ENCODE assay signal across 29 cellular contexts in the genomic region with DNA sequence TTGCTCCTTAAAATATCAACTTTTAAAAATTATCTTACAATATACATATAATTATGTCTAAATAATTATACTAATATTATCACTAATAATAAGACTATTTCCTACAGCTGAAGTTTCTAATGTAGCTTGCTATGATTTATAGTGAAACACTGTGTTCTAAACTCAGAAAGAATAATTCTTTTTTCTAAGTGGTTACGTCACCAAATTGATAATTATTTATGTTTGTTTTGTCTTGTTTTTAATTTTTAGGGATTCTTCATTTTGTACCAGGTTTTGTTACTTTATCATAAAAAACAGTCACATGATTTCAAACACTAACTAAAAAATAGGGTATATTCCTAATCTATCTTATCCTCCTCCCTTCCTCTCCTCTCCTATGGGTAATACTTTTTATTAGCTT.
"Had no signal": no experiment of that assay in that cellular context is flagged by ENCODE, and none has a peak within 500 bp of the region (broad histone marks: within the 10 kb centered on the region; RNA-seq: fewer than 3 reads in every experiment).

No MANE protein-coding gene starts in this region.

- H3K4me3 ChIP-seq: ovary, psoas muscle, skin epidermis, smooth muscle cell, spleen, suprapubic skin, testis, tibial artery, transverse colon, upper lobe of right lung, uterus had no signal

- H3K4me1 ChIP-seq: parathyroid adenoma, psoas muscle, spleen, suprapubic skin, testis, tibial artery, transverse colon, upper lobe of right lung, uterus had no signal

- ATAC-seq: naive thymus-derived CD8-positive, alpha-beta T cell; natural killer cell treated with Interleukin-12 subunit alpha and Interleukin-12 subunit beta and Interleukin-15 and Interleukin-18, amount 100 ng/mL, for 72 hours; psoas muscle; right cardiac atrium; sciatic nerve; stimulated activated memory B cell treated with anti-CD40 and anti-IgM and Interleukin-4, amounts not matched to agents 10 μg/mL and 1 μg/mL and 100 μg/mL, for 72 hours; stimulated activated naive CD8-positive, alpha-beta T cell treated with anti-CD3 and anti-CD28 coated beads, Interleukin-15, amount 100 ng/mL, for 72 hours; stimulated activated naive CD8-positive, alpha-beta T cell treated with anti-CD3 and anti-CD28 coated beads, Interleukin-15, Interleukin-2, amounts not matched to agents 100 U/mL and 50 U/mL, for 24 hours; upper lobe of right lung had no signal

- H3K9me3 ChIP-seq: ovary, psoas muscle, suprapubic skin, testis, upper lobe of right lung, uterus had no signal

- DNase-seq: naive thymus-derived CD8-positive, alpha-beta T cell; nephron progenitor cell; occipital lobe; ovary; posterior cingulate gyrus; psoas muscle; right cardiac atrium; spleen; stimulated activated CD4-positive, alpha-beta T cell treated with anti-CD3 and anti-CD28 coated beads, Interleukin-12 subunit alpha, Interleukin-12 subunit beta, amount 100 ng/mL, for 4 hours; stimulated activated CD4-positive, alpha-beta T cell treated with anti-CD3 and anti-CD28 coated beads, Interleukin-1b, Interleukin-23, amount 100 ng/mL, for 48 hours; stimulated activated CD4-positive, alpha-beta T cell treated with anti-CD3 and anti-CD28 coated beads, Interleukin-4, amount 100 ng/mL, for 1 hour; stimulated activated CD4-positive, alpha-beta T cell treated with anti-CD3 and anti-CD28 coated beads, Interleukin-4, amount 100 ng/mL, for 4 hours; stimulated activated CD8-positive, alpha-beta memory T cell treated with anti-CD3 and anti-CD28 coated beads, Interleukin-4, amount 100 ng/mL, for 48 hours; stimulated activated naive CD4-positive, alpha-beta T cell; stimulated activated naive CD8-positive, alpha-beta T cell treated with anti-CD3 and anti-CD28 coated beads, Interleukin-15, amount 100 ng/mL, for 72 hours; stimulated activated naive CD8-positive, alpha-beta T cell treated with anti-CD3 and anti-CD28 coated beads, Interleukin-15, Interleukin-2, amounts not matched to agents 100 U/mL and 50 U/mL, for 24 hours; substantia nigra; testis; tibial artery; transverse colon; upper lobe of right lung; uterus had no signal

- H3K27ac ChIP-seq: ovary, parathyroid adenoma, psoas muscle, skin epidermis, spleen, suprapubic skin, testis, tibial artery, transverse colon, upper lobe of right lung, uterus had no signal

- H3K9ac ChIP-seq: parathyroid adenoma had no signal

- H3K36me3 ChIP-seq: ovary, spleen, suprapubic skin, tibial artery, transverse colon, upper lobe of right lung, uterus had no signal
